ENCODE assay signal across 8 cellular contexts in genomic region chr11:77913608-77914306, GRCh38.
DNase-seq lines count a peak whose midpoint lies in the region; ATAC-seq and TF ChIP-seq lines count a peak whose summit lies in the region.
"Not testable (repeated sequence)": the region's sequence is repeated elsewhere in the genome, so short reads cannot be mapped to it uniquely, and the experiment has no call there.

No MANE protein-coding gene starts in this region.

- TF ChIP-seq CTCF in 22Rv1 (IDR thresholded peaks at IDR 0.05); osteocyte (IDR thresholded peaks at IDR 0.05): not testable (repeated sequence)

- peak; percentile 25 for DNase-seq in EH (ENCODE audit: low read depth)
- DNase-seq in NCI-H2029 treated with DMSO at 0.1 percent for 48 hours (lab: John Stamatoyannopoulos, UW) = peak; percentile 43
- DNase-seq in RPMI7951 (ENCODE audit: low read depth) = peak; percentile 10
- DNase-seq in astrocyte of the hippocampus (ENCODE audit: low read depth, low spot score) = peak; percentile 17
- DNase-seq in dermis microvascular lymphatic vessel endothelial cell (ENCODE audit: low read depth in 2 of 2) = peak; percentile 57 to 71
- not testable (repeated sequence) for DNase-seq in left lobe of liver (ENCODE audit: low spot score); osteocyte (ENCODE audit: extremely low spot score, unreplicated experiment)

- not testable (repeated sequence) for H3K9me3 Mint-ChIP-seq in osteocyte (ENCODE audit: unreplicated experiment)

- peak; percentile 65 for ATAC-seq in left lobe of liver

- not testable (repeated sequence) for H3K4me3 Mint-ChIP-seq in osteocyte (ENCODE audit: unreplicated experiment)

- H3K27me3 Mint-ChIP-seq in osteocyte (ENCODE audit: unreplicated experiment) = not testable (repeated sequence)

- peak overlapping the region; percentile 53 for H3K27ac ChIP-seq in 22Rv1

- peaks cover 11% of the 10 kb centered on the region for H3K36me3 Mint-ChIP-seq in osteocyte (ENCODE audit: unreplicated experiment)

- peaks cover 41% of the 10 kb centered on the region for H3K4me1 Mint-ChIP-seq in osteocyte (ENCODE audit: unreplicated experiment)

- peak overlapping the region; percentile 95 for H3K27ac Mint-ChIP-seq in osteocyte (ENCODE audit: unreplicated experiment)
